In genomic region chr6:149913085-149913484, GRCh38 we compare ENCODE assay signal across 22 cellular contexts. TPM values are rescaled to one million over a fixed set of nuclear protein-coding genes. Genes with fewer than 3 reads are reported as not detected.
A peak's percentile ranks its signal among the peaks of the same experiment; 100 is the strongest.
DNase-seq lines count a peak whose midpoint lies in the region; ATAC-seq and TF ChIP-seq lines count a peak whose summit lies in the region.
"Had no signal": no experiment of that assay in that cellular context is flagged by ENCODE, and none has a peak within 500 bp of the region (broad histone marks: within the 10 kb centered on the region; RNA-seq: fewer than 3 reads in every experiment).

No MANE protein-coding gene starts in this region.

- peaks cover 7% of the 10 kb centered on the region for H3K27me3 Mint-ChIP-seq in activated T-helper 17 cell treated with anti-CD3 and anti-CD28 coated beads, Interleukin-2, amount 50 U/mL, for 72 hours
- H3K27me3 Mint-ChIP-seq in T-cell, result peaks cover 8 to 13% of the 10 kb centered on the region in 2 donors

- CTCF ChIA-PET in T-cell (lab: Charles Lee), result no interaction called here

- H3K4me3 Mint-ChIP-seq in activated T-helper 17 cell treated with anti-CD3 and anti-CD28 coated beads, Interleukin-2, amount 50 U/mL, for 72 hours, result no peak overlapping the region
- H3K4me3 Mint-ChIP-seq in T-cell, result no peak overlapping the region
- H3K4me3 Mint-ChIP-seq: CD8-positive, alpha-beta T cell had no signal

- intact Hi-C loops in cardiac septum (cut with DNase I) (no loop called here), right cardiac atrium (cut with DNase I) (no loop called here), vagina (cut with DNase I) (no loop called here)

- ATAC-seq in right cardiac atrium (no peak), lung (ENCODE audit: insufficient read depth, low FRiP score) (peak; percentile 6), T-cell (replicated peaks in 1 of 4) (no peak), GM18870 (IDR thresholded peaks at IDR 0.05; ENCODE audit: unreplicated experiment) (no peak), HG03457 (IDR thresholded peaks at IDR 0.05; ENCODE audit: unreplicated experiment) (no peak)
- peak; percentile 21 for ATAC-seq in activated T-helper 17 cell treated with anti-CD3 and anti-CD28 coated beads, Interleukin-2, amount 50 U/mL, for 72 hours (replicated peaks)
- ATAC-seq: CD8-positive, alpha-beta T cell; HepG2; SK-N-SH treated with all-trans-retinoic acid at 6 μM for 48 hours had no signal

- H3K4me1 Mint-ChIP-seq in activated T-helper 17 cell treated with anti-CD3 and anti-CD28 coated beads, Interleukin-2, amount 50 U/mL, for 72 hours, result no peaks in the 10 kb centered on the region
- no peaks in the 10 kb centered on the region for H3K4me1 Mint-ChIP-seq in T-cell

- H3K36me3 ChIP-seq in lung (ENCODE audit: control insufficient read depth in 2 of 2, insufficient read depth in 2 of 2, low read length in 2 of 2), result no peaks in the 10 kb centered on the region
- H3K36me3 ChIP-seq in vagina, result no peaks in the 10 kb centered on the region

- POLR2A ChIA-PET in T-cell (lab: Charles Lee), result no interaction called here

- WGBS in right cardiac atrium, result 84% methylated on average over 2 of the region's 2 CpGs
- 79 to 83% methylated on average over 2 of the region's 2 CpGs for WGBS in lung, 2 donors

- H3K27ac Mint-ChIP-seq in activated T-helper 17 cell treated with anti-CD3 and anti-CD28 coated beads, Interleukin-2, amount 50 U/mL, for 72 hours, result no peak overlapping the region
- H3K27ac Mint-ChIP-seq in T-cell, result no peak overlapping the region
- H3K27ac Mint-ChIP-seq: CD8-positive, alpha-beta T cell had no signal

- H3K9me3 ChIP-seq in right cardiac atrium (ENCODE audit: control insufficient read depth, low read length) (no peaks in the 10 kb centered on the region), lung (ENCODE audit: control insufficient read depth in 2 of 2, insufficient read depth in 1 of 2, low read length in 1 of 2) (peaks cover 0 to 5% of the 10 kb centered on the region in 2 donors), vagina (peaks cover 4% of the 10 kb centered on the region)

- TF ChIP-seq CTCF in lung (IDR thresholded peaks at IDR 0.05; ENCODE audit: control extremely low read depth, extremely low read depth) (no peak), vagina (IDR thresholded peaks at IDR 0.05) (no peak)

- H3K9me3 Mint-ChIP-seq in activated T-helper 17 cell treated with anti-CD3 and anti-CD28 coated beads, Interleukin-2, amount 50 U/mL, for 72 hours, result no peaks in the 10 kb centered on the region
- H3K9me3 Mint-ChIP-seq in T-cell, result peaks cover 2 to 6% (median 6%) of the 10 kb centered on the region in 3 donors

- H3K4me3 ChIP-seq in right cardiac atrium (ENCODE audit: low read length) (no peak overlapping the region), lung (no peak overlapping the region), vagina (no peak overlapping the region)

- no peaks in the 10 kb centered on the region for H3K36me3 Mint-ChIP-seq in activated T-helper 17 cell treated with anti-CD3 and anti-CD28 coated beads, Interleukin-2, amount 50 U/mL, for 72 hours (ENCODE audit: low read depth)
- H3K36me3 Mint-ChIP-seq in T-cell, result peaks cover 1% of the 10 kb centered on the region

- no peak overlapping the region for H3K27ac ChIP-seq in right cardiac atrium (ENCODE audit: low read length)
- no peak overlapping the region for H3K27ac ChIP-seq in lung (ENCODE audit: low read depth in 1 of 2, low read length in 1 of 2)
- no peak overlapping the region for H3K27ac ChIP-seq in vagina

- H3K27me3 ChIP-seq in right cardiac atrium (ENCODE audit: control insufficient read depth, insufficient read depth) (no peaks in the 10 kb centered on the region), lung (ENCODE audit: control insufficient read depth, insufficient read depth) (no peaks in the 10 kb centered on the region), vagina (no peaks in the 10 kb centered on the region)

- DNase-seq in cardiac septum (ENCODE audit: low spot score) (peak; percentile 29), right cardiac atrium (no peak), lung (ENCODE audit: low spot score) (no peak), vagina (ENCODE audit: extremely low spot score in 2 of 2) (peak; percentile 34 to 37), T-cell (no peak)
- DNase-seq: 8988T, AML-193, C1 segment of cervical spinal cord, DND-41, KBM-7, NCI-H1092, NCI-H1436 treated with DMSO at 0.1 percent for 48 hours, NCI-H1930, NCI-H2227 treated with DMSO at 0.1 percent for 48 hours, NCI-H510A, NCI-H748 treated with DMSO at 0.1 percent for 48 hours had no signal

- H3K4me1 ChIP-seq in right cardiac atrium (ENCODE audit: control insufficient read depth, insufficient read depth, low read length), result no peaks in the 10 kb centered on the region
- no peaks in the 10 kb centered on the region for H3K4me1 ChIP-seq in lung (ENCODE audit: control insufficient read depth in 2 of 2, insufficient read depth in 2 of 2, low read length in 2 of 2)
- H3K4me1 ChIP-seq in vagina, result no peaks in the 10 kb centered on the region

- TF ChIP-seq POLR2A in vagina (IDR thresholded peaks at IDR 0.05), result no peak

RNA-seq across cellular contexts. Expression of gene RAET1G, which starts 9.8 kb away (rescaled TPM):
- total RNA-seq in cardiac septum (0.35 TPM), right cardiac atrium (under 1 TPM in 1 of 4 donors, not detected in 3; 0.43 TPM), lung (1 to 10 TPM in 1 of 2 donors, under 1 TPM in 1; 0.61 to 1.4 TPM), vagina (4.9 TPM), T-cell (not detected)
- polyA plus RNA-seq in right cardiac atrium (0.20 TPM), lung (1 to 10 TPM in 1 of 2 donors, under 1 TPM in 1; 0.32 to 1.8 TPM)
- not detected for total RNA-seq in activated T-helper 17 cell treated with anti-CD3 and anti-CD28 coated beads, Interleukin-2, amount 50 U/mL, for 72 hours
- total RNA-seq: CD8-positive, alpha-beta T cell; HepG2 had no signal
- polyA plus RNA-seq: HepG2 had no signal

RNA-seq across cellular contexts. Expression of gene RAET1E, which starts 15.2 kb away (rescaled TPM):
- total RNA-seq in cardiac septum, result not detected
- under 1 TPM; 0.17 to 0.45 (median 0.39) TPM for total RNA-seq in right cardiac atrium
- polyA plus RNA-seq in right cardiac atrium, result 0.41 TPM
- 1 to 10 TPM in 1 of 2 donors, under 1 TPM in 1; 0.99 to 4.9 TPM for total RNA-seq in activated T-helper 17 cell treated with anti-CD3 and anti-CD28 coated beads, Interleukin-2, amount 50 U/mL, for 72 hours
- total RNA-seq in lung, result under 1 TPM; 0.94 to 0.98 TPM
- under 1 TPM; 0.56 to 0.93 TPM for polyA plus RNA-seq in lung
- total RNA-seq in vagina, result 27.5 TPM
- not detected for total RNA-seq in T-cell
- total RNA-seq: CD8-positive, alpha-beta T cell; HepG2 had no signal
- polyA plus RNA-seq: HepG2 had no signal

RNA-seq across cellular contexts. Expression of gene ULBP2, which starts 28.7 kb away (rescaled TPM):
- total RNA-seq in cardiac septum, result 1.1 TPM
- 1 to 10 TPM in 3 of 4 donors, under 1 TPM in 1; 0.31 to 1.2 (median 1.1) TPM for total RNA-seq in right cardiac atrium
- 1.1 TPM for polyA plus RNA-seq in right cardiac atrium
- total RNA-seq in activated T-helper 17 cell treated with anti-CD3 and anti-CD28 coated beads, Interleukin-2, amount 50 U/mL, for 72 hours, result not detected
- 1 to 10 TPM; 2.4 to 2.9 TPM for total RNA-seq in lung
- 1 to 10 TPM; 1.2 to 6.2 TPM for polyA plus RNA-seq in lung
- total RNA-seq in vagina, result not detected
- total RNA-seq in T-cell, result 1 to 10 TPM in 2 of 5 donors, under 1 TPM in 1, not detected in 2; 0.20 to 3.9 (median 1.6) TPM
- total RNA-seq: HepG2 had no signal
- polyA plus RNA-seq: HepG2 had no signal

RNA-seq across cellular contexts. Expression of gene LRP11, which starts 48.9 kb away (rescaled TPM):
- total RNA-seq in cardiac septum (11.6 TPM), right cardiac atrium (10 to 100 TPM; 16.8 to 36.6 (median 23.5) TPM), lung (10 to 100 TPM; 34.3 to 39.5 TPM), vagina (35.1 TPM), T-cell (1 to 10 TPM in 4 of 5 donors, not detected in 1; 2.1 to 4.3 (median 2.7) TPM)
- polyA plus RNA-seq in right cardiac atrium (11.5 TPM), lung (10 to 100 TPM; 15.8 to 18.7 TPM)
- total RNA-seq in activated T-helper 17 cell treated with anti-CD3 and anti-CD28 coated beads, Interleukin-2, amount 50 U/mL, for 72 hours, result 1 to 10 TPM; 6.5 to 9.6 TPM

RNA-seq across cellular contexts. Expression of gene ULBP1, which starts 50.7 kb away (rescaled TPM):
- total RNA-seq in cardiac septum (0.16 TPM), right cardiac atrium (under 1 TPM in 3 of 4 donors, not detected in 1; 0.20 to 0.22 (median 0.21) TPM), lung (1 to 10 TPM; 1.7 to 6.2 TPM), vagina (not detected), T-cell (under 1 TPM in 4 of 5 donors, not detected in 1; 0.13 to 0.23 (median 0.14) TPM)
- polyA plus RNA-seq in right cardiac atrium (0.20 TPM), lung (1 to 10 TPM in 1 of 2 donors, under 1 TPM in 1; 0.59 to 1.9 TPM)
- under 1 TPM; 0.35 to 0.48 TPM for total RNA-seq in activated T-helper 17 cell treated with anti-CD3 and anti-CD28 coated beads, Interleukin-2, amount 50 U/mL, for 72 hours

Comparison
In these comparisons a context has a peak if more than half of its experiments do, and no peak if none do; other contexts are left out.
1. DNase-seq: peak in cardiac septum (single experiment) and vagina (2 of 2); none in right cardiac atrium (0 of 3), lung (single experiment) and T-cell (0 of 34).
2. ATAC-seq: peak in activated T-helper 17 cell treated with anti-CD3 and anti-CD28 coated beads, Interleukin-2, amount 50 U/mL, for 72 hours (single experiment) and lung (single experiment); none in right cardiac atrium (0 of 2), T-cell (0 of 4), GM18870 (single experiment) and HG03457 (single experiment).